ENCODE assay signal across 19 cellular contexts in genomic region chr15:90173372-90173771, GRCh38. TPM values are rescaled to one million over a fixed set of nuclear protein-coding genes. Genes with fewer than 3 reads are reported as not detected.
DNase-seq lines count a peak whose midpoint lies in the region; ATAC-seq and TF ChIP-seq lines count a peak whose summit lies in the region.
"Had no signal": no experiment of that assay in that cellular context is flagged by ENCODE, and none has a peak within 500 bp of the region (broad histone marks: within the 10 kb centered on the region; RNA-seq: fewer than 3 reads in every experiment).

No MANE protein-coding gene starts in this region.

- no peak overlapping the region for H3K9ac ChIP-seq in colonic mucosa (ENCODE audit: low read depth in 2 of 2, low read length in 2 of 2)
- H3K9ac ChIP-seq in neuronal stem cell (ENCODE audit: low read depth, low read length, poor library complexity), result no peak overlapping the region

- H3K9me3 ChIP-seq in right atrium auricular region (no peaks in the 10 kb centered on the region), heart left ventricle (no peaks in the 10 kb centered on the region), colonic mucosa (no peaks in the 10 kb centered on the region), neuronal stem cell (replicated peaks in 1 of 2; ENCODE audit: control insufficient read depth in 2 of 2, insufficient read depth in 1 of 2, low read depth in 1 of 2, low read length in 2 of 2) (no peaks in the 10 kb centered on the region), transverse colon (no peaks in the 10 kb centered on the region), T-helper 17 cell (ENCODE audit: control insufficient read depth, low read length, poor library complexity, severe bottlenecking) (no peaks in the 10 kb centered on the region)
- H3K9me3 ChIP-seq: HAP-1 had no signal

- no peaks in the 10 kb centered on the region for H3K79me1 ChIP-seq in neuronal stem cell (ENCODE audit: low read depth, low read length)

- H3K27me3 ChIP-seq in right atrium auricular region, result no peaks in the 10 kb centered on the region
- H3K27me3 ChIP-seq in heart left ventricle, result no peaks in the 10 kb centered on the region
- H3K27me3 ChIP-seq in colonic mucosa, result no peaks in the 10 kb centered on the region
- H3K27me3 ChIP-seq in neuronal stem cell (ENCODE audit: control insufficient read depth in 3 of 3, insufficient read depth in 3 of 3, low read depth in 1 of 3, low read length in 3 of 3), result no peaks in the 10 kb centered on the region
- no peaks in the 10 kb centered on the region for H3K27me3 ChIP-seq in transverse colon

- H3K4me1 ChIP-seq in right atrium auricular region, result peaks cover 0 to 28% of the 10 kb centered on the region in 2 donors
- H3K4me1 ChIP-seq in heart left ventricle, result peaks cover 0 to 20% (median 7%) of the 10 kb centered on the region in 12 donors
- H3K4me1 ChIP-seq in colonic mucosa, result no peaks in the 10 kb centered on the region
- H3K4me1 ChIP-seq in neuronal stem cell (ENCODE audit: control insufficient read depth in 2 of 2, insufficient read depth in 1 of 2, low read depth in 1 of 2, low read length in 2 of 2), result peaks cover 1 to 4% of the 10 kb centered on the region in 2 donors
- peaks cover 6 to 33% (median 15%) of the 10 kb centered on the region in 4 donors for H3K4me1 ChIP-seq in transverse colon
- H3K4me1 ChIP-seq: HAP-1 had no signal

- H3K27ac ChIP-seq in right atrium auricular region, result peak overlapping the region; percentile 39 to 98
- peak overlapping the region in 5 of 12 donors; percentile 32 to 99 (median 94) for H3K27ac ChIP-seq in heart left ventricle
- H3K27ac ChIP-seq in colonic mucosa, result no peak overlapping the region
- H3K27ac ChIP-seq in neuronal stem cell (replicated peaks; ENCODE audit: low read length), result no peak overlapping the region
- H3K27ac ChIP-seq in transverse colon, result peak overlapping the region; percentile 82 to 89 (median 84)

- in situ Hi-C loops in transverse colon (cut with MboI; ENCODE audit: low pct_ligation_motif_present in 1 of 4, low pct_unique_long_range_greater_than_20kb in 1 of 4, low sequenced_read_pairs in 3 of 4), result no loop called here

- no peak overlapping the region for H2AK5ac ChIP-seq in neuronal stem cell (ENCODE audit: low read depth, low read length)

- H3K4me2 ChIP-seq in neuronal stem cell (ENCODE audit: insufficient read depth, low read length, poor library complexity, severe bottlenecking), result no peak overlapping the region
- H3K4me2 ChIP-seq: A549 had no signal

- H3K14ac ChIP-seq in neuronal stem cell (ENCODE audit: low read length), result no peak overlapping the region

- WGBS in heart left ventricle, 4 donors, result 66 to 76% (median 68%) methylated on average over 7 of the region's 7 CpGs
- WGBS in neuronal stem cell (ENCODE audit: extremely low coverage in 2 of 2, insufficient read length in 2 of 2, insufficient replicate concordance in 1 of 2), 2 donors, result no CpG with 5 or more reads among the region's 7 CpGs
- WGBS in transverse colon (ENCODE audit: low coverage in 1 of 2), 2 donors, result 73 to 83% methylated on average over 3 to 7 of the region's 7 CpGs

- H3K36me3 Mint-ChIP-seq in T-helper 17 cell (ENCODE audit: low read depth), result no peaks in the 10 kb centered on the region
- H3K36me3 Mint-ChIP-seq: CD14-positive monocyte had no signal

- TF ChIP-seq CTCF in right atrium auricular region (IDR thresholded peaks at IDR 0.05) (no peak), heart left ventricle (IDR thresholded peaks at IDR 0.05) (no peak), colonic mucosa (IDR thresholded peaks at IDR 0.05) (no peak), transverse colon (IDR thresholded peaks at IDR 0.05) (no peak)

- intact Hi-C loops in heart left ventricle (cut with DNase I) (no loop called here), colonic mucosa (cut with DNase I) (no loop called here), transverse colon (cut with DNase I; ENCODE audit: low total_unique reads) (no loop called here)

- no peak overlapping the region for H2BK12ac ChIP-seq in neuronal stem cell (ENCODE audit: low read length)

- TF ChIP-seq POLR2A in heart left ventricle (IDR thresholded peaks at IDR 0.05), result no peak
- TF ChIP-seq POLR2A in transverse colon (IDR thresholded peaks at IDR 0.05), result no peak

- peaks cover 2% of the 10 kb centered on the region for H3K4me1 Mint-ChIP-seq in T-helper 17 cell

- no peak overlapping the region for H3K18ac ChIP-seq in neuronal stem cell (ENCODE audit: low read length)

- H2BK15ac ChIP-seq in neuronal stem cell (ENCODE audit: low read length), result no peak overlapping the region

- no peaks in the 10 kb centered on the region for H3K27me3 Mint-ChIP-seq in T-helper 17 cell

- H3K23ac ChIP-seq in neuronal stem cell (ENCODE audit: low read depth, low read length, poor library complexity), result peak overlapping the region; percentile 65

- ATAC-seq in heart left ventricle (no peak), T-helper 17 cell (no peak)
- ATAC-seq: A549 had no signal

- H2BK120ac ChIP-seq in neuronal stem cell (ENCODE audit: low read depth, low read length), result no peak overlapping the region

- no peak for DNase-seq in right atrium auricular region (ENCODE audit: low spot score)
- no peak for DNase-seq in heart left ventricle
- DNase-seq in colonic mucosa, result peak; percentile 19
- no peak for DNase-seq in neuronal stem cell (ENCODE audit: low spot score)
- DNase-seq in transverse colon, result no peak
- no peak for DNase-seq in stimulated activated CD4-positive, alpha-beta T cell treated with anti-CD3 and anti-CD28 coated beads, Interleukin-1b, Interleukin-23, amount 100 ng/mL, for 48 hours
- DNase-seq in T-helper 17 cell, result no peak
- DNase-seq in kidney glomerular epithelial cell (lab: John Stamatoyannopoulos, UW), result no peak
- DNase-seq: COR-L47; DMS153; NCI-H1436; NCI-H2081; NCI-H226; NCI-H526 treated with DMSO at 0.1 percent for 48 hours; NK-92 treated with Interleukin-12 subunit alpha and Interleukin-12 subunit beta, amount 100 ng/mL, for 24 hours; OCI-M1 had no signal

- no peak overlapping the region for H2AFZ ChIP-seq in neuronal stem cell (ENCODE audit: low read length)

- H4K91ac ChIP-seq in neuronal stem cell (ENCODE audit: low read depth, low read length, poor library complexity), result no peak overlapping the region

- no peak overlapping the region for H4K8ac ChIP-seq in neuronal stem cell (ENCODE audit: low read depth, low read length)

- no peak overlapping the region for H3K4me3 ChIP-seq in right atrium auricular region
- H3K4me3 ChIP-seq in heart left ventricle, result no peak overlapping the region
- H3K4me3 ChIP-seq in colonic mucosa, result no peak overlapping the region
- H3K4me3 ChIP-seq in neuronal stem cell (ENCODE audit: low read length in 2 of 2), result no peak overlapping the region
- H3K4me3 ChIP-seq in transverse colon, result no peak overlapping the region
- H3K4me3 ChIP-seq: A549, HAP-1 had no signal

- H2BK5ac ChIP-seq in neuronal stem cell (ENCODE audit: low read length), result no peak overlapping the region

- no peak overlapping the region for H3K4me3 Mint-ChIP-seq in T-helper 17 cell
- H3K4me3 Mint-ChIP-seq: CD14-positive monocyte had no signal

- H3K27ac Mint-ChIP-seq in T-helper 17 cell, result no peak overlapping the region
- H3K27ac Mint-ChIP-seq: CD14-positive monocyte had no signal

- TF ChIP-seq EP300 in transverse colon (IDR thresholded peaks at IDR 0.05; ENCODE audit: low read depth), result no peak

- no peak overlapping the region for H3K4ac ChIP-seq in neuronal stem cell (ENCODE audit: low read length)

- no peaks in the 10 kb centered on the region for H3K36me3 ChIP-seq in right atrium auricular region
- H3K36me3 ChIP-seq in heart left ventricle, result no peaks in the 10 kb centered on the region
- no peaks in the 10 kb centered on the region for H3K36me3 ChIP-seq in colonic mucosa
- H3K36me3 ChIP-seq in neuronal stem cell (replicated peaks in 1 of 2; ENCODE audit: control insufficient read depth in 2 of 2, insufficient read depth in 2 of 2, low read length in 2 of 2), result no peaks in the 10 kb centered on the region
- H3K36me3 ChIP-seq in transverse colon, result no peaks in the 10 kb centered on the region
- H3K36me3 ChIP-seq: HAP-1 had no signal

RNA-seq across cellular contexts. Expression of gene SEMA4B, which starts 27.8 kb away (rescaled TPM):
- total RNA-seq in right atrium auricular region (10 to 100 TPM; 22.1 to 31.6 TPM), heart left ventricle (100 to 1,000 TPM in 1 of 9 donors, 10 to 100 TPM in 8; 14.8 to 105 (median 21.0) TPM), colonic mucosa (100 to 1,000 TPM; 102 to 141 TPM), transverse colon (100 to 1,000 TPM; 115 to 193 (median 134) TPM), T-helper 17 cell (10 to 100 TPM; 15.4 to 23.4 TPM)
- polyA plus RNA-seq in heart left ventricle, result 10 to 100 TPM; 13.8 to 36.3 TPM
- polyA plus RNA-seq in neuronal stem cell (2013, experiment 1 of 2), result 15.2 TPM
- 15.6 TPM for polyA plus RNA-seq in neuronal stem cell (2013, experiment 2 of 2)

Comparison
In these comparisons a context has a peak if more than half of its experiments do, and no peak if none do; other contexts are left out.
1. H3K27ac ChIP-seq: peak in right atrium auricular region (2 of 2) and transverse colon (4 of 4); none in colonic mucosa (single experiment) and neuronal stem cell (single experiment).